Comparison of ENCODE assay signal across 10 cellular contexts in the genomic region with DNA sequence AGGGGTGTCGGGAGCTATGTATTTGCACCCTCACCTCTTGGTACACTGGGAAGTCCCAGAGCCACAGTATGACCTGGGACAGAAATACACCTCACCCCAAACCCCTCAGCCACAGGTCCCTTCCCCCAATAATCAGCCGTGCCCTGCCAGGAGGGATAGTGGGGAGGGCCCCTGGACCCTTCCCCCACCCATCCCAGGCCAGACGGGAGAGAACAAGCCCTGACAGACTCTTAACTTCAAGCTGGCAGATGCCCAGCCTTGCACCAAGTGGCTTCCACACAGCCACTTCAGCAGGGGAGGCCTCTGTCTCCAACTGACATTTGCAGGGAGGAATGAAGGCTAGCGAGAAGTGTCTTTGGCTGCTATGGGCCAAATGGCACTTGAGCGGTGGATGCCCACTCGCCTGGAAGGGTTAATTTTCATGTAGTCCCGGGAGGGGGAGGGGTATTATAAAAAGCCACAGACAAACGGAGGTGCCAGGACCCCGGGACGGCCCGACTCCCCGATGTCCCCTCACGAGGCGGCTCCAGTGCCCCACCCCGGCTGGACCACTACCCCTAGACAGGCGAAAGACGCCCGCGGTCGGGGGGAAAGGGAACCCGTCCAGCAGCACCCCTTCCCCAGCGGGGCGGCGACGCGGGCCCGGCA. TPM values are rescaled to one million over a fixed set of nuclear protein-coding genes. Genes with fewer than 3 reads are reported as not detected.
A peak's percentile ranks its signal among the peaks of the same experiment; 100 is the strongest.
DNase-seq lines count a peak whose midpoint lies in the region; ATAC-seq and TF ChIP-seq lines count a peak whose summit lies in the region.
"Had no signal": no experiment of that assay in that cellular context is flagged by ENCODE, and none has a peak within 500 bp of the region (broad histone marks: within the 10 kb centered on the region; RNA-seq: fewer than 3 reads in every experiment).

No MANE protein-coding gene starts in this region.

- H3K4me1 ChIP-seq in psoas muscle: peaks cover 30% of the 10 kb centered on the region

- 3 to 5% (median 4%) methylated on average over 20 to 27 of the region's 27 CpGs for WGBS in psoas muscle, 3 donors

- DNase-seq in DMS53 (lab: John Stamatoyannopoulos, UW) (peak; percentile 48), DMS53 treated with DMSO at 0.1 percent for 48 hours (lab: John Stamatoyannopoulos, UW; ENCODE audit: unreplicated experiment) (no peak), WERI-Rb-1 (peak; percentile 26), cardiac septum (ENCODE audit: low spot score) (peak; percentile 72), psoas muscle (peak; percentile 38 to 75), inferior parietal cortex (ENCODE audit: extremely low spot score) (no peak), NCI-H1048 (lab: John Stamatoyannopoulos, UW) (no peak)

- H3K4me3 ChIP-seq in WERI-Rb-1 (ENCODE audit: low read depth, low read length): peak overlapping the region; percentile 65
- peak overlapping the region; percentile 83 for H3K4me3 ChIP-seq in psoas muscle
- H3K4me3 ChIP-seq: SK-N-MC had no signal

- ATAC-seq in psoas muscle (peak; percentile 3 to 33 (median 19)), HG03457 (IDR thresholded peaks at IDR 0.05; ENCODE audit: unreplicated experiment) (no peak)

- H3K27ac ChIP-seq in WERI-Rb-1 (no peak overlapping the region; the same call in 1 of the 2 replicates), psoas muscle (peak overlapping the region; percentile 99)
- H3K27ac ChIP-seq: 22Rv1 had no signal

- no peak for TF ChIP-seq CTCF in WERI-Rb-1 (IDR thresholded peaks at IDR 0.05; ENCODE audit: low read depth, low read length)
- TF ChIP-seq CTCF in psoas muscle (IDR thresholded peaks at IDR 0.05): no peak

- intact Hi-C loops in cardiac septum (cut with DNase I): loop anchor here (2.0 kb wide), 1 partner anchor 51 kb away; the partner anchor contains the start of genes RBBP4 and ZBTB8OS
- intact Hi-C loops in psoas muscle (cut with DNase I): loop anchor here in 1 of 2 donors (5.0 kb wide), 2 partner anchors 50 to 115 kb away; partner anchors contain the start of genes RBBP4, S100PBP, YARS1 and ZBTB8OS

- H3K27me3 ChIP-seq in WERI-Rb-1 (ENCODE audit: insufficient read depth, low read depth, severe bottlenecking): no peaks in the 10 kb centered on the region
- no peaks in the 10 kb centered on the region for H3K27me3 ChIP-seq in psoas muscle (ENCODE audit: insufficient read depth in 3 of 3, low read length in 2 of 3)

- H3K36me3 ChIP-seq in WERI-Rb-1: no peaks in the 10 kb centered on the region
- peaks cover 0 to 7% of the 10 kb centered on the region in 2 donors for H3K36me3 ChIP-seq in psoas muscle (ENCODE audit: insufficient read depth in 1 of 2, low read depth in 1 of 2)

- no peaks in the 10 kb centered on the region for H3K9me3 ChIP-seq in WERI-Rb-1 (ENCODE audit: severe bottlenecking)
- H3K9me3 ChIP-seq in psoas muscle: no peaks in the 10 kb centered on the region

RNA-seq across cellular contexts. Expression of gene SYNC, which starts 0.5 kb away (rescaled TPM):
- 18.2 TPM for total RNA-seq in cardiac septum
- 10 to 100 TPM; 40.4 to 82.5 (median 54.4) TPM for total RNA-seq in psoas muscle
- 10 to 100 TPM; 46.1 to 74.7 (median 49.1) TPM for polyA plus RNA-seq in psoas muscle

RNA-seq across cellular contexts. Expression of gene RBBP4, which starts 51.1 kb away (rescaled TPM):
- total RNA-seq in cardiac septum (96.0 TPM), psoas muscle (10 to 100 TPM; 66.3 to 87.8 (median 85.1) TPM)
- polyA plus RNA-seq in psoas muscle: 10 to 100 TPM; 29.5 to 59.7 (median 46.6) TPM

RNA-seq across cellular contexts. Expression of gene ZBTB8OS, which starts 51.7 kb away (rescaled TPM):
- total RNA-seq in cardiac septum (30.2 TPM), psoas muscle (10 to 100 TPM; 25.3 to 38.5 (median 29.4) TPM)
- 10 to 100 TPM; 42.9 to 76.4 (median 47.6) TPM for polyA plus RNA-seq in psoas muscle

Comparison
In these comparisons a context has a peak if more than half of its experiments do, and no peak if none do; other contexts are left out.
1. DNase-seq: peak in DMS53 (single experiment), WERI-Rb-1 (single experiment), cardiac septum (single experiment) and psoas muscle (2 of 2); none in DMS53 treated with DMSO at 0.1 percent for 48 hours (single experiment), inferior parietal cortex (single experiment) and NCI-H1048 (single experiment).